Comparison of ENCODE assay signal across 8 cellular contexts in the genomic region with DNA sequence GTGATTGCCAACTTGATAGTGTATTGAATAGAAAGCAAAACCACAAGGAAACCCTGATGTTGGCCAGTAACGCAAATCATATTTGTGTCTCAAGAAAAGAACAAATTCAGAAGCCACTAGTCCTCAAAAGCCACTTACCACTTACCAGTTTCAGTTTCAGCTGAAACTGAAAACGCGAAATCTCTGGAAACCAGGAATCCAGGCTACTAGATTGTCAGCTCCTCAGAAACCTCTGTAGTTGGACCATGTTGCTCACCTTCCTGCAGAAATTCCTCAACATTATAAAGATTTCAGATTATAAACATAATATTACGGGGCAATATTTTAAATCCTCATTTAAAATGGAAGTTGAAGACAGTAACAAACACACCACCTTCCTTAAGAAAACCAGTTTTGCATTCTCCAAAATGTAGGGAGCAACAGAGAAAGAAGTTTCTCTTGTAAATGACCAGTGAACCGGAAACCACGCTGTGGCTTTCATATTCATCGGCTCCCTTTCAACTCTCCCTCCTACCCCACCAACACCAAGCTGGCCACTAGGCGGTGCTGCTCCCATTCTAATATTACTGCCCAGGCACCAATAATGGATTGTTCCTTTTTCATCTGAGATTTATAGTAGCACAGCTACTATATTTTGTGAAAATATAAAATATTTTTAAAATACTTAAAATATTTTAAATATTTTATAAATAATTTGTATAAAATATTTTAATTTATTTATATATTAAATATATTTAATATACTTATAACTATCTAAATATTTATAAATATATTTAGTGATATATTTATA. TPM values are rescaled to one million over a fixed set of nuclear protein-coding genes. Genes with fewer than 3 reads are reported as not detected.
A peak's percentile ranks its signal among the peaks of the same experiment; 100 is the strongest.
DNase-seq lines count a peak whose midpoint lies in the region; ATAC-seq, FAIRE-seq and TF ChIP-seq lines count a peak whose summit lies in the region.

No MANE protein-coding gene starts in this region.

- peak overlapping the region; percentile 84 for H2AFZ ChIP-seq in neuronal stem cell (ENCODE audit: low read length)

- H4K8ac ChIP-seq in neuronal stem cell (ENCODE audit: low read depth, low read length), result no peak overlapping the region

- H3K4me2 ChIP-seq in neuronal stem cell (ENCODE audit: insufficient read depth, low read length, poor library complexity, severe bottlenecking), result no peak overlapping the region

- peak; percentile 92 for ATAC-seq in gastroesophageal sphincter

- H3K18ac ChIP-seq in neuronal stem cell (ENCODE audit: low read length), result no peak overlapping the region

- H2BK12ac ChIP-seq in neuronal stem cell (ENCODE audit: low read length), result no peak overlapping the region

- H3K14ac ChIP-seq in neuronal stem cell (ENCODE audit: low read length), result no peak overlapping the region

- H3K27ac ChIP-seq in gastroesophageal sphincter (peak overlapping the region; percentile 48 to 76 (median 66)), neuronal stem cell (replicated peaks; ENCODE audit: low read length) (no peak overlapping the region), subcutaneous abdominal adipose tissue (ENCODE audit: low read depth, low read length) (peak overlapping the region; percentile 75)

- 8 to 9% methylated on average over 8 of the region's 8 CpGs for WGBS in gastroesophageal sphincter (ENCODE audit: low coverage in 1 of 2), 2 donors
- no CpG with 5 or more reads among the region's 8 CpGs for WGBS in neuronal stem cell (ENCODE audit: extremely low coverage in 2 of 2, insufficient read length in 2 of 2, insufficient replicate concordance in 1 of 2), 2 donors

- no peaks in the 10 kb centered on the region for H3K9me3 ChIP-seq in gastroesophageal sphincter
- H3K9me3 ChIP-seq in neuronal stem cell (replicated peaks in 1 of 2; ENCODE audit: control insufficient read depth in 2 of 2, insufficient read depth in 1 of 2, low read depth in 1 of 2, low read length in 2 of 2), result no peaks in the 10 kb centered on the region
- no peaks in the 10 kb centered on the region for H3K9me3 ChIP-seq in subcutaneous abdominal adipose tissue (ENCODE audit: control insufficient read depth in 5 of 5, low read length in 5 of 5)

- H4K91ac ChIP-seq in neuronal stem cell (ENCODE audit: low read depth, low read length, poor library complexity), result no peak overlapping the region

- H2BK5ac ChIP-seq in neuronal stem cell (ENCODE audit: low read length), result no peak overlapping the region

- H3K9ac ChIP-seq in neuronal stem cell (ENCODE audit: low read depth, low read length, poor library complexity) (no peak overlapping the region), subcutaneous abdominal adipose tissue (ENCODE audit: low read length in 5 of 5) (peak overlapping the region; percentile 51 to 81 (median 70))

- TF ChIP-seq EP300 in gastroesophageal sphincter (IDR thresholded peaks at IDR 0.05), result no peak

- peak; percentile 81 for FAIRE-seq in H54 (lab: Jason Lieb, UNC)

- no peak overlapping the region for H2AK5ac ChIP-seq in neuronal stem cell (ENCODE audit: low read depth, low read length)

- H3K4ac ChIP-seq in neuronal stem cell (ENCODE audit: low read length), result no peak overlapping the region

- H3K79me1 ChIP-seq in neuronal stem cell (ENCODE audit: low read depth, low read length), result no peaks in the 10 kb centered on the region

- H3K4me1 ChIP-seq in gastroesophageal sphincter (peaks cover 0 to 7% (median 0%) of the 10 kb centered on the region in 3 donors), neuronal stem cell (ENCODE audit: control insufficient read depth in 2 of 2, insufficient read depth in 1 of 2, low read depth in 1 of 2, low read length in 2 of 2) (peaks cover 7 to 10% of the 10 kb centered on the region in 2 donors), subcutaneous abdominal adipose tissue (ENCODE audit: control insufficient read depth in 5 of 5, insufficient read depth in 5 of 5, low read length in 5 of 5) (peaks cover 0 to 7% (median 5%) of the 10 kb centered on the region in 5 donors)

- H3K36me3 ChIP-seq in gastroesophageal sphincter (no peaks in the 10 kb centered on the region), neuronal stem cell (replicated peaks in 1 of 2; ENCODE audit: control insufficient read depth in 2 of 2, insufficient read depth in 2 of 2, low read length in 2 of 2) (no peaks in the 10 kb centered on the region), subcutaneous abdominal adipose tissue (ENCODE audit: control insufficient read depth in 5 of 5, insufficient read depth in 5 of 5, low read length in 5 of 5) (no peaks in the 10 kb centered on the region)

- H3K23ac ChIP-seq in neuronal stem cell (ENCODE audit: low read depth, low read length, poor library complexity), result no peak overlapping the region

- DNase-seq in ELR (ENCODE audit: low read depth), result peak; percentile 90
- DNase-seq in H54 (ENCODE audit: insufficient read length, low spot score), result peak; percentile 66
- DNase-seq in LoVo (ENCODE audit: low spot score), result peak; percentile 90
- DNase-seq in SHP77 (lab: John Stamatoyannopoulos, UW), result peak; percentile 77 to 78
- DNase-seq in activated effector memory CD4-positive, alpha-beta T cell treated with anti-CD3 and anti-CD28 coated beads, Interleukin-2, amount 50 U/mL, for 16 hours, result peak; percentile 93
- DNase-seq in neuronal stem cell (ENCODE audit: low spot score), result peak; percentile 78

- no peak overlapping the region for H2BK15ac ChIP-seq in neuronal stem cell (ENCODE audit: low read length)

- H3K27me3 ChIP-seq in gastroesophageal sphincter (no peaks in the 10 kb centered on the region), neuronal stem cell (ENCODE audit: control insufficient read depth in 3 of 3, insufficient read depth in 3 of 3, low read depth in 1 of 3, low read length in 3 of 3) (no peaks in the 10 kb centered on the region), subcutaneous abdominal adipose tissue (ENCODE audit: control insufficient read depth in 5 of 5, insufficient read depth in 4 of 5, low read length in 5 of 5) (no peaks in the 10 kb centered on the region)

- TF ChIP-seq CTCF in gastroesophageal sphincter (IDR thresholded peaks at IDR 0.05), result peak; percentile 78 to 95 (median 89)

- no peak overlapping the region for H2BK120ac ChIP-seq in neuronal stem cell (ENCODE audit: low read depth, low read length)

- TF ChIP-seq POLR2A in H54 (IDR thresholded peaks at IDR 0.05; ENCODE audit: low read depth, low read length) (no peak), gastroesophageal sphincter (IDR thresholded peaks at IDR 0.05) (no peak)

- H3K4me3 ChIP-seq in gastroesophageal sphincter (peak overlapping the region; percentile 27 to 31), neuronal stem cell (ENCODE audit: low read length in 2 of 2) (peak overlapping the region in 1 of 2 donors; percentile 34), subcutaneous abdominal adipose tissue (ENCODE audit: low read depth in 1 of 5, low read length in 5 of 5) (peak overlapping the region; percentile 58 to 70 (median 61))

RNA-seq across cellular contexts. Expression of a gene that starts 8.7 kb away (rescaled TPM):
- total RNA-seq in gastroesophageal sphincter, result 100 to 1,000 TPM; 100 to 148 (median 120) TPM
- 37.0 TPM for polyA plus RNA-seq in neuronal stem cell (2013, experiment 1 of 2)
- 38.5 TPM for polyA plus RNA-seq in neuronal stem cell (2013, experiment 2 of 2)

RNA-seq across cellular contexts. Expression of a gene that starts 32.3 kb away (rescaled TPM):
- 1 to 10 TPM; 1.2 to 4.7 (median 3.1) TPM for total RNA-seq in gastroesophageal sphincter
- 0.36 TPM for polyA plus RNA-seq in neuronal stem cell (2013, experiment 1 of 2)
- polyA plus RNA-seq in neuronal stem cell (2013, experiment 2 of 2), result 0.39 TPM
